Comparison of ENCODE assay signal across 1 cellular context in the genomic region with DNA sequence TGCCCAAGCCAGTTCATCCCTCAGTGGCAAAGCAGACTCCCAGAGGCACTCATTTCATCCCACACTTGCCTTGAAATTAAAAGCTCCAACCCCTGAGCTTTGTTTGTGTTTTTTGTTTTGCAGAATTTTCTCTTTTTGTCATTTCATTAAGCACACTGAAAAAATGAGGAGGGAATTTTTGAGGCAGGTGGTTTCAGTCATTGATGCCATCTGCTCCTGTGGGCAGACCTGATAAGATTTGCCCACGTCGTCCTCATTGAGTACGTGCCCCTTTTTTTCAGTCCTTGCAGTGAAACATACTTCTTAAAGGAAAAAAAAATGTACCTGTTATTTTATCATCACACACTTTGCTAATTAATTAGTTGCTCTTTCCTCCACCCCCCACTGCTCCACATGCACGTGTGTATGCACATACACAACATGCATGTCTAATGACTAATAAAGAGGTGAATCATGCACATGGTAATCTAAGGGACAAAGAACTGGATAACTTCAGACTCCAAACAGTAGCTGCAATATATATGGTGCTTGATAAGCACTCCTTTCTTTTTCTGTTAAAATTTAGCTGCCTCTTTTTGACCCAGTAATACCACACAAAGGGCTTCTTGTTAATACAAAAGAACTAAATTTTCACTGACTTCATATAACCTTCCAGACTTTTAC.
TF ChIP-seq lines count a peak whose summit lies in the region.

No MANE protein-coding gene starts in this region.

TF ChIP-seq in GM23338, 12 proteins besides CTCF, POLR2A, EP300 and RAD21 (continued from another document):
- TF ChIP-seq, protein P1, sequence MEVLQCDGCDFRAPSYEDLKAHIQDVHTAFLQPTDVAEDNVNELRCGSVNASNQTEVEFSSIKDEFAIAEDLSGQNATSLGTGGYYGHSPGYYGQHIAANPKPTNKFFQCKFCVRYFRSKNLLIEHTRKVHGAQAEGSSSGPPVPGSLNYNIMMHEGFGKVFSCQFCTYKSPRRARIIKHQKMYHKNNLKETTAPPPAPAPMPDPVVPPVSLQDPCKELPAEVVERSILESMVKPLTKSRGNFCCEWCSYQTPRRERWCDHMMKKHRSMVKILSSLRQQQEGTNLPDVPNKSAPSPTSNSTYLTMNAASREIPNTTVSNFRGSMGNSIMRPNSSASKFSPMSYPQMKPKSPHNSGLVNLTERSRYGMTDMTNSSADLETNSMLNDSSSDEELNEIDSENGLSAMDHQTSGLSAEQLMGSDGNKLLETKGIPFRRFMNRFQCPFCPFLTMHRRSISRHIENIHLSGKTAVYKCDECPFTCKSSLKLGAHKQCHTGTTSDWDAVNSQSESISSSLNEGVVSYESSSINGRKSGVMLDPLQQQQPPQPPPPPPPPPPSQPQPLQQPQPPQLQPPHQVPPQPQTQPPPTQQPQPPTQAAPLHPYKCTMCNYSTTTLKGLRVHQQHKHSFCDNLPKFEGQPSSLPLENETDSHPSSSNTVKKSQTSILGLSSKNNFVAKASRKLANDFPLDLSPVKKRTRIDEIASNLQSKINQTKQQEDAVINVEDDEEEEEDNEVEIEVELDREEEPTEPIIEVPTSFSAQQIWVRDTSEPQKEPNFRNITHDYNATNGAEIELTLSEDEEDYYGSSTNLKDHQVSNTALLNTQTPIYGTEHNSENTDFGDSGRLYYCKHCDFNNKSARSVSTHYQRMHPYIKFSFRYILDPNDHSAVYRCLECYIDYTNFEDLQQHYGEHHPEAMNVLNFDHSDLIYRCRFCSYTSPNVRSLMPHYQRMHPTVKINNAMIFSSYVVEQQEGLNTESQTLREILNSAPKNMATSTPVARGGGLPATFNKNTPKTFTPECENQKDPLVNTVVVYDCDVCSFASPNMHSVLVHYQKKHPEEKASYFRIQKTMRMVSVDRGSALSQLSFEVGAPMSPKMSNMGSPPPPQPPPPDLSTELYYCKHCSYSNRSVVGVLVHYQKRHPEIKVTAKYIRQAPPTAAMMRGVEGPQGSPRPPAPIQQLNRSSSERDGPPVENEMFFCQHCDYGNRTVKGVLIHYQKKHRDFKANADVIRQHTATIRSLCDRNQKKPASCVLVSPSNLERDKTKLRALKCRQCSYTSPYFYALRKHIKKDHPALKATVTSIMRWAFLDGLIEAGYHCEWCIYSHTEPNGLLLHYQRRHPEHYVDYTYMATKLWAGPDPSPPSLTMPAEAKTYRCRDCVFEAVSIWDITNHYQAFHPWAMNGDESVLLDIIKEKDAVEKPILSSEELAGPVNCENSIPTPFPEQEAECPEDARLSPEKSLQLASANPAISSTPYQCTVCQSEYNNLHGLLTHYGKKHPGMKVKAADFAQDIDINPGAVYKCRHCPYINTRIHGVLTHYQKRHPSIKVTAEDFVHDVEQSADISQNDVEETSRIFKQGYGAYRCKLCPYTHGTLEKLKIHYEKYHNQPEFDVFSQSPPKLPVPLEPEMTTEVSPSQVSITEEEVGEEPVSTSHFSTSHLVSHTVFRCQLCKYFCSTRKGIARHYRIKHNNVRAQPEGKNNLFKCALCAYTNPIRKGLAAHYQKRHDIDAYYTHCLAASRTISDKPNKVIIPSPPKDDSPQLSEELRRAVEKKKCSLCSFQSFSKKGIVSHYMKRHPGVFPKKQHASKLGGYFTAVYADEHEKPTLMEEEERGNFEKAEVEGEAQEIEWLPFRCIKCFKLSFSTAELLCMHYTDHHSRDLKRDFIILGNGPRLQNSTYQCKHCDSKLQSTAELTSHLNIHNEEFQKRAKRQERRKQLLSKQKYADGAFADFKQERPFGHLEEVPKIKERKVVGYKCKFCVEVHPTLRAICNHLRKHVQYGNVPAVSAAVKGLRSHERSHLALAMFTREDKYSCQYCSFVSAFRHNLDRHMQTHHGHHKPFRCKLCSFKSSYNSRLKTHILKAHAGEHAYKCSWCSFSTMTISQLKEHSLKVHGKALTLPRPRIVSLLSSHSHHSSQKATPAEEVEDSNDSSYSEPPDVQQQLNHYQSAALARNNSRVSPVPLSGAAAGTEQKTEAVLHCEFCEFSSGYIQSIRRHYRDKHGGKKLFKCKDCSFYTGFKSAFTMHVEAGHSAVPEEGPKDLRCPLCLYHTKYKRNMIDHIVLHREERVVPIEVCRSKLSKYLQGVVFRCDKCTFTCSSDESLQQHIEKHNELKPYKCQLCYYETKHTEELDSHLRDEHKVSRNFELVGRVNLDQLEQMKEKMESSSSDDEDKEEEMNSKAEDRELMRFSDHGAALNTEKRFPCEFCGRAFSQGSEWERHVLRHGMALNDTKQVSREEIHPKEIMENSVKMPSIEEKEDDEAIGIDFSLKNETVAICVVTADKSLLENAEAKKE (CRISPR knock-in tag; IDR thresholded peaks at IDR 0.05): no peak
- TF ChIP-seq, protein P2, sequence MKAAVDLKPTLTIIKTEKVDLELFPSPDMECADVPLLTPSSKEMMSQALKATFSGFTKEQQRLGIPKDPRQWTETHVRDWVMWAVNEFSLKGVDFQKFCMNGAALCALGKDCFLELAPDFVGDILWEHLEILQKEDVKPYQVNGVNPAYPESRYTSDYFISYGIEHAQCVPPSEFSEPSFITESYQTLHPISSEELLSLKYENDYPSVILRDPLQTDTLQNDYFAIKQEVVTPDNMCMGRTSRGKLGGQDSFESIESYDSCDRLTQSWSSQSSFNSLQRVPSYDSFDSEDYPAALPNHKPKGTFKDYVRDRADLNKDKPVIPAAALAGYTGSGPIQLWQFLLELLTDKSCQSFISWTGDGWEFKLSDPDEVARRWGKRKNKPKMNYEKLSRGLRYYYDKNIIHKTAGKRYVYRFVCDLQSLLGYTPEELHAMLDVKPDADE (IDR thresholded peaks at IDR 0.05): no peak
- no peak for TF ChIP-seq EZH2 (IDR thresholded peaks at IDR 0.05; ENCODE audit: low read depth, unreplicated experiment)
- TF ChIP-seq EZH2phosphoT487 (IDR thresholded peaks at IDR 0.05; ENCODE audit: unreplicated experiment): no peak
- TF ChIP-seq NANOG (IDR thresholded peaks at IDR 0.05; ENCODE audit: borderline replicate concordance): no peak
- TF ChIP-seq ZNF331 (CRISPR knock-in tag; IDR thresholded peaks at IDR 0.05; ENCODE audit: low read depth): no peak
- TF ChIP-seq POLR2AphosphoS5 (IDR thresholded peaks at IDR 0.05; ENCODE audit: low read depth): no peak
- no peak for TF ChIP-seq JUNB (IDR thresholded peaks at IDR 0.05; ENCODE audit: unreplicated experiment)
- TF ChIP-seq CREB1 (CRISPR knock-in tag; IDR thresholded peaks at IDR 0.05; ENCODE audit: low read depth): no peak
- TF ChIP-seq STAT1 (IDR thresholded peaks at IDR 0.05; ENCODE audit: unreplicated experiment): no peak
TF ChIP-seq in GM23338: peak in this region for 0.
